In genomic region chr5:126865299-126865698, GRCh38 we compare ENCODE assay signal across 2 cellular contexts.
TF ChIP-seq lines count a peak whose summit lies in the region.

No MANE protein-coding gene starts in this region.

TF ChIP-seq in SK-N-SH, 30 proteins besides CTCF, POLR2A, EP300 and RAD21 (continued from another document):
- TF ChIP-seq REST (IDR thresholded peaks at IDR 0.05; ENCODE audit: low read depth, low read length) = no peak
- no peak for TF ChIP-seq TCF12 (IDR thresholded peaks at IDR 0.05)
- no peak for TF ChIP-seq RCOR1 (IDR thresholded peaks at IDR 0.05; ENCODE audit: low read length)
- TF ChIP-seq SMC3 (IDR thresholded peaks at IDR 0.05; ENCODE audit: low read depth, low read length) = no peak
- TF ChIP-seq TAF1 (IDR thresholded peaks at IDR 0.05; ENCODE audit: borderline replicate concordance, low read depth, low read length) = no peak
- no peak for TF ChIP-seq RXRA (IDR thresholded peaks at IDR 0.05; ENCODE audit: borderline replicate concordance, low read depth)
- no peak for TF ChIP-seq USF1 (IDR thresholded peaks at IDR 0.05; ENCODE audit: borderline replicate concordance, low read depth)
- peak; percentile 28; the same call in 1 of the 2 replicates for TF ChIP-seq JUND (IDR thresholded peaks at IDR 0.05)
- TF ChIP-seq FOSL2 (IDR thresholded peaks at IDR 0.05; ENCODE audit: borderline replicate concordance, low read depth) = peak; percentile 31; the same call in 1 of the 2 replicates
- no peak for TF ChIP-seq CHD2 (IDR thresholded peaks at IDR 0.05; ENCODE audit: low read length, partially characterized antibody)
- no peak for TF ChIP-seq FOXM1 (IDR thresholded peaks at IDR 0.05; ENCODE audit: low read depth)
- TF ChIP-seq GATA2 (CRISPR knock-in tag; IDR thresholded peaks at IDR 0.05) = no peak
- no peak for TF ChIP-seq ZBTB33 (IDR thresholded peaks at IDR 0.05; ENCODE audit: borderline replicate concordance, low read depth)
- TF ChIP-seq USF2 (IDR thresholded peaks at IDR 0.05; ENCODE audit: borderline replicate concordance, low read depth, low read length) = no peak

TF ChIP-seq in SK-N-SH treated with all-trans-retinoic acid at 6 μM for 48 hours, 23 proteins besides CTCF, POLR2A, EP300 and RAD21 (continued from another document):
- TF ChIP-seq POU6F1 (CRISPR knock-in tag; IDR thresholded peaks at IDR 0.05; ENCODE audit: borderline replicate concordance, low read depth) = no peak
- no peak for TF ChIP-seq TSHZ2 (CRISPR knock-in tag; IDR thresholded peaks at IDR 0.05)
- no peak for TF ChIP-seq ZFP30 (CRISPR knock-in tag; IDR thresholded peaks at IDR 0.05)
- no peak for TF ChIP-seq ZNF8 (CRISPR knock-in tag; IDR thresholded peaks at IDR 0.05)
- no peak for TF ChIP-seq TOX (CRISPR knock-in tag; IDR thresholded peaks at IDR 0.05; ENCODE audit: borderline replicate concordance)
